Comparison of ENCODE assay signal across 14 cellular contexts in the genomic region with DNA sequence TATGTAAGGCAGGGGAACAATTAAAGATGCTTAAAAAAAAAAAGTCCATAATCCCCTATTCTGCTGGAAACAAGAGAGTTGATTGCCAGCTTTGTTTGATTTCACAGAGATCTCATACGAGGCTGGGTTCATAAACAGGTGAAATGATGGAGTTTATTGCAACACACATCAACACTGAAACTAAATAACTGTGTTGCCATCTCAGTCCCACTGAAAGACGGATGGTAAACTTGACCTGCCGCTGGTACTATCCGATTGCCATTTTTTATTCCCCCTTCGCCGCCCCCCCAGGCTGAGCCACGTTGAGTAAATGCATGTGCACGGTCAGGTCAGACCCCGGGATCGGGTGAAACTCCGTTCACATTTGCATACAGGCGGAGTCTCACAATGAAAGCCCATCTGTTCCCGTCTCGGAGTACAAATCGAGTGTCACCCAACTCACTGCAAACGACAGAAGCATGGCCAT.
DNase-seq lines count a peak whose midpoint lies in the region; ATAC-seq and TF ChIP-seq lines count a peak whose summit lies in the region.
"Had no signal": no experiment of that assay in that cellular context is flagged by ENCODE, and none has a peak within 500 bp of the region (broad histone marks: within the 10 kb centered on the region; RNA-seq: fewer than 3 reads in every experiment).

No MANE protein-coding gene starts in this region.

- H3K4me1 Mint-ChIP-seq in glutamatergic neuron (ENCODE audit: low read depth, unreplicated experiment): peaks cover 14% of the 10 kb centered on the region

- H3K27me3 Mint-ChIP-seq in glutamatergic neuron (ENCODE audit: unreplicated experiment): no peaks in the 10 kb centered on the region
- H3K27me3 Mint-ChIP-seq: effector memory CD8-positive, alpha-beta T cell had no signal

- ATAC-seq in HG02571 (IDR thresholded peaks at IDR 0.05; ENCODE audit: unreplicated experiment) (no peak), Right ventricle myocardium superior (ENCODE audit: poor library complexity) (no peak), esophagus mucosa (no peak)
- ATAC-seq: effector memory CD8-positive, alpha-beta T cell had no signal

- H3K4me3 Mint-ChIP-seq in glutamatergic neuron (ENCODE audit: unreplicated experiment): peak overlapping the region; percentile 75
- H3K4me3 Mint-ChIP-seq: effector memory CD8-positive, alpha-beta T cell had no signal

- in situ Hi-C loops in ACHN (cut with HindIII; ENCODE audit: low pct_ligation_motif_present, low pct_unique_long_range_greater_than_20kb, low sequenced_read_pairs): no loop called here

- TF ChIP-seq CTCF in glutamatergic neuron (IDR thresholded peaks at IDR 0.05; ENCODE audit: partially characterized antibody, unreplicated experiment): no peak

- H3K27ac Mint-ChIP-seq in glutamatergic neuron (ENCODE audit: unreplicated experiment): peak overlapping the region; percentile 75
- H3K27ac Mint-ChIP-seq: effector memory CD8-positive, alpha-beta T cell had no signal

- intact Hi-C loops in Right ventricle myocardium superior (cut with DNase I): no loop called here

- DNase-seq in ACHN (peak; percentile 40), NCI-H1417 (lab: John Stamatoyannopoulos, UW) (peak; percentile 69 to 89 (median 85)), NCI-H526 treated with DMSO at 0.1 percent for 48 hours (lab: John Stamatoyannopoulos, UW) (peak; percentile 96), glutamatergic neuron (peak; percentile 54), AML-193 (lab: John Stamatoyannopoulos, UW) (no peak), Right ventricle myocardium superior (no peak)
- DNase-seq: activated CD4-positive, CD25-positive, alpha-beta regulatory T cell; activated T-cell treated with anti-CD3 and anti-CD28 coated beads, Interleukin-2, amount 50 U/mL, for 48 hours; DMS79 treated with DMSO at 0.1 percent for 48 hours; effector memory CD8-positive, alpha-beta T cell; midbrain; testis had no signal

- H3K36me3 Mint-ChIP-seq in glutamatergic neuron (ENCODE audit: unreplicated experiment): no peaks in the 10 kb centered on the region

- no peaks in the 10 kb centered on the region for H3K9me3 Mint-ChIP-seq in glutamatergic neuron (ENCODE audit: unreplicated experiment)
- H3K9me3 Mint-ChIP-seq: effector memory CD8-positive, alpha-beta T cell had no signal

Comparison
In these comparisons a context has a peak if more than half of its experiments do, and no peak if none do; other contexts are left out.
1. DNase-seq: peak in ACHN (single experiment), NCI-H1417 (3 of 3), NCI-H526 treated with DMSO at 0.1 percent for 48 hours (single experiment) and glutamatergic neuron (single experiment); none in AML-193 (0 of 2) and Right ventricle myocardium superior (single experiment).